ENCODE assay signal across 1 cellular context in the genomic region with DNA sequence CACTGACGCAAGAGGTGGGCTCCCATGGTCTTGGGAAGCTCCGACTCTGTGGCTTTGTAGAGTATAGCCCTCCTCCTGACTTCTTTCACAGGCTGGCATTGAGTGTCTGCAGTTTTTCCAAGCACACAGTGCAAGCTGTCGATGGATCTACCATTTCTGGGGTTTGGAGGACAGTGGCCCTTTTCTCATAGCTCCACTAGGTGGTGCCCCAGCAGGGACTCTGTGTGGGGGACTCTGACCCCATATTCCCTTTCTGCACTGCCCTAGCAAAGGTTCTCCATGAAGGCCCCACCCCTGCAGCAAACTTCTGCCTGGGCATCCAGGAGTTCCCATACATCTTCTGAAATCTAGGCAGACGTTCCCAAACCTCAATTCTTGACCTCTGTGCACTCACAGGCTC.
TF ChIP-seq lines count a peak whose summit lies in the region.

No MANE protein-coding gene starts in this region.

TF ChIP-seq in GM23338, 12 proteins besides CTCF, POLR2A, EP300 and RAD21 (continued from another document):
- TF ChIP-seq, protein P1, sequence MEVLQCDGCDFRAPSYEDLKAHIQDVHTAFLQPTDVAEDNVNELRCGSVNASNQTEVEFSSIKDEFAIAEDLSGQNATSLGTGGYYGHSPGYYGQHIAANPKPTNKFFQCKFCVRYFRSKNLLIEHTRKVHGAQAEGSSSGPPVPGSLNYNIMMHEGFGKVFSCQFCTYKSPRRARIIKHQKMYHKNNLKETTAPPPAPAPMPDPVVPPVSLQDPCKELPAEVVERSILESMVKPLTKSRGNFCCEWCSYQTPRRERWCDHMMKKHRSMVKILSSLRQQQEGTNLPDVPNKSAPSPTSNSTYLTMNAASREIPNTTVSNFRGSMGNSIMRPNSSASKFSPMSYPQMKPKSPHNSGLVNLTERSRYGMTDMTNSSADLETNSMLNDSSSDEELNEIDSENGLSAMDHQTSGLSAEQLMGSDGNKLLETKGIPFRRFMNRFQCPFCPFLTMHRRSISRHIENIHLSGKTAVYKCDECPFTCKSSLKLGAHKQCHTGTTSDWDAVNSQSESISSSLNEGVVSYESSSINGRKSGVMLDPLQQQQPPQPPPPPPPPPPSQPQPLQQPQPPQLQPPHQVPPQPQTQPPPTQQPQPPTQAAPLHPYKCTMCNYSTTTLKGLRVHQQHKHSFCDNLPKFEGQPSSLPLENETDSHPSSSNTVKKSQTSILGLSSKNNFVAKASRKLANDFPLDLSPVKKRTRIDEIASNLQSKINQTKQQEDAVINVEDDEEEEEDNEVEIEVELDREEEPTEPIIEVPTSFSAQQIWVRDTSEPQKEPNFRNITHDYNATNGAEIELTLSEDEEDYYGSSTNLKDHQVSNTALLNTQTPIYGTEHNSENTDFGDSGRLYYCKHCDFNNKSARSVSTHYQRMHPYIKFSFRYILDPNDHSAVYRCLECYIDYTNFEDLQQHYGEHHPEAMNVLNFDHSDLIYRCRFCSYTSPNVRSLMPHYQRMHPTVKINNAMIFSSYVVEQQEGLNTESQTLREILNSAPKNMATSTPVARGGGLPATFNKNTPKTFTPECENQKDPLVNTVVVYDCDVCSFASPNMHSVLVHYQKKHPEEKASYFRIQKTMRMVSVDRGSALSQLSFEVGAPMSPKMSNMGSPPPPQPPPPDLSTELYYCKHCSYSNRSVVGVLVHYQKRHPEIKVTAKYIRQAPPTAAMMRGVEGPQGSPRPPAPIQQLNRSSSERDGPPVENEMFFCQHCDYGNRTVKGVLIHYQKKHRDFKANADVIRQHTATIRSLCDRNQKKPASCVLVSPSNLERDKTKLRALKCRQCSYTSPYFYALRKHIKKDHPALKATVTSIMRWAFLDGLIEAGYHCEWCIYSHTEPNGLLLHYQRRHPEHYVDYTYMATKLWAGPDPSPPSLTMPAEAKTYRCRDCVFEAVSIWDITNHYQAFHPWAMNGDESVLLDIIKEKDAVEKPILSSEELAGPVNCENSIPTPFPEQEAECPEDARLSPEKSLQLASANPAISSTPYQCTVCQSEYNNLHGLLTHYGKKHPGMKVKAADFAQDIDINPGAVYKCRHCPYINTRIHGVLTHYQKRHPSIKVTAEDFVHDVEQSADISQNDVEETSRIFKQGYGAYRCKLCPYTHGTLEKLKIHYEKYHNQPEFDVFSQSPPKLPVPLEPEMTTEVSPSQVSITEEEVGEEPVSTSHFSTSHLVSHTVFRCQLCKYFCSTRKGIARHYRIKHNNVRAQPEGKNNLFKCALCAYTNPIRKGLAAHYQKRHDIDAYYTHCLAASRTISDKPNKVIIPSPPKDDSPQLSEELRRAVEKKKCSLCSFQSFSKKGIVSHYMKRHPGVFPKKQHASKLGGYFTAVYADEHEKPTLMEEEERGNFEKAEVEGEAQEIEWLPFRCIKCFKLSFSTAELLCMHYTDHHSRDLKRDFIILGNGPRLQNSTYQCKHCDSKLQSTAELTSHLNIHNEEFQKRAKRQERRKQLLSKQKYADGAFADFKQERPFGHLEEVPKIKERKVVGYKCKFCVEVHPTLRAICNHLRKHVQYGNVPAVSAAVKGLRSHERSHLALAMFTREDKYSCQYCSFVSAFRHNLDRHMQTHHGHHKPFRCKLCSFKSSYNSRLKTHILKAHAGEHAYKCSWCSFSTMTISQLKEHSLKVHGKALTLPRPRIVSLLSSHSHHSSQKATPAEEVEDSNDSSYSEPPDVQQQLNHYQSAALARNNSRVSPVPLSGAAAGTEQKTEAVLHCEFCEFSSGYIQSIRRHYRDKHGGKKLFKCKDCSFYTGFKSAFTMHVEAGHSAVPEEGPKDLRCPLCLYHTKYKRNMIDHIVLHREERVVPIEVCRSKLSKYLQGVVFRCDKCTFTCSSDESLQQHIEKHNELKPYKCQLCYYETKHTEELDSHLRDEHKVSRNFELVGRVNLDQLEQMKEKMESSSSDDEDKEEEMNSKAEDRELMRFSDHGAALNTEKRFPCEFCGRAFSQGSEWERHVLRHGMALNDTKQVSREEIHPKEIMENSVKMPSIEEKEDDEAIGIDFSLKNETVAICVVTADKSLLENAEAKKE (CRISPR knock-in tag; IDR thresholded peaks at IDR 0.05): no peak
- TF ChIP-seq, protein P2, sequence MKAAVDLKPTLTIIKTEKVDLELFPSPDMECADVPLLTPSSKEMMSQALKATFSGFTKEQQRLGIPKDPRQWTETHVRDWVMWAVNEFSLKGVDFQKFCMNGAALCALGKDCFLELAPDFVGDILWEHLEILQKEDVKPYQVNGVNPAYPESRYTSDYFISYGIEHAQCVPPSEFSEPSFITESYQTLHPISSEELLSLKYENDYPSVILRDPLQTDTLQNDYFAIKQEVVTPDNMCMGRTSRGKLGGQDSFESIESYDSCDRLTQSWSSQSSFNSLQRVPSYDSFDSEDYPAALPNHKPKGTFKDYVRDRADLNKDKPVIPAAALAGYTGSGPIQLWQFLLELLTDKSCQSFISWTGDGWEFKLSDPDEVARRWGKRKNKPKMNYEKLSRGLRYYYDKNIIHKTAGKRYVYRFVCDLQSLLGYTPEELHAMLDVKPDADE (IDR thresholded peaks at IDR 0.05): no peak
